In genomic region chr4:152663203-152664066, GRCh38 we compare ENCODE assay signal across 8 cellular contexts. TPM values are rescaled to one million over a fixed set of nuclear protein-coding genes. Genes with fewer than 3 reads are reported as not detected.
DNase-seq lines count a peak whose midpoint lies in the region; ATAC-seq and TF ChIP-seq lines count a peak whose summit lies in the region.

No MANE protein-coding gene starts in this region.

- DNase-seq in MV-4-11 (lab: John Stamatoyannopoulos, UW), result peak; percentile 83
- peak; percentile 71 for DNase-seq in germinal center (ENCODE audit: low spot score)
- no peak for DNase-seq in cerebellar cortex (ENCODE audit: low spot score)
- DNase-seq in breast epithelium (ENCODE audit: low spot score in 2 of 2), result no peak
- no peak for DNase-seq in activated CD4-positive, alpha-beta T cell treated with anti-CD3 and anti-CD28 coated beads for 48 hours
- DNase-seq in left cardiac atrium, result no peak

- H3K4me1 ChIP-seq in breast epithelium, result no peaks in the 10 kb centered on the region

- ATAC-seq in GM18505 (IDR thresholded peaks at IDR 0.05; ENCODE audit: unreplicated experiment) (peak; percentile 58), GM21786 (IDR thresholded peaks at IDR 0.05; ENCODE audit: unreplicated experiment) (peak; percentile 54), left cardiac atrium (no peak)

- TF ChIP-seq POLR2A in GM18505 (IDR thresholded peaks at IDR 0.05; ENCODE audit: borderline replicate concordance, extremely low read depth, insufficient read depth, insufficient read length) (peak; percentile 36), breast epithelium (IDR thresholded peaks at IDR 0.05) (no peak)

- no peaks in the 10 kb centered on the region for H3K36me3 ChIP-seq in breast epithelium

- TF ChIP-seq CTCF in breast epithelium (IDR thresholded peaks at IDR 0.05), result no peak

- intact Hi-C loops in breast epithelium (cut with DNase I; ENCODE audit: low total_unique reads) (no loop called here), left cardiac atrium (cut with DNase I) (no loop called here)

- no peak overlapping the region for H3K4me3 ChIP-seq in breast epithelium

- H3K27me3 ChIP-seq in breast epithelium, result no peaks in the 10 kb centered on the region

- peaks cover 0 to 5% of the 10 kb centered on the region in 2 donors for H3K9me3 ChIP-seq in breast epithelium

- no peak overlapping the region for H3K27ac ChIP-seq in breast epithelium

RNA-seq across cellular contexts. Expression of gene TMEM154, which starts 16.4 kb away (rescaled TPM):
- 1 to 10 TPM; 1.3 to 7.2 (median 5.6) TPM for total RNA-seq in breast epithelium
- 1 to 10 TPM; 2.8 to 4.4 TPM for total RNA-seq in left cardiac atrium

Comparison
In these comparisons a context has a peak if more than half of its experiments do, and no peak if none do; other contexts are left out.
1. ATAC-seq: peak in GM18505 (single experiment) and GM21786 (single experiment); none in left cardiac atrium (0 of 2).
2. DNase-seq: peak in MV-4-11 (single experiment) and germinal center (single experiment); none in cerebellar cortex (single experiment), breast epithelium (0 of 2), activated CD4-positive, alpha-beta T cell treated with anti-CD3 and anti-CD28 coated beads for 48 hours (single experiment) and left cardiac atrium (single experiment).